Comparison of ENCODE assay signal across 2 cellular contexts in genomic region chr17:67311551-67311950, GRCh38.
TF ChIP-seq lines count a peak whose summit lies in the region.

No MANE protein-coding gene starts in this region.

TF ChIP-seq in K562, 482 proteins besides CTCF, POLR2A, EP300 and RAD21:
- TF ChIP-seq HNRNPL (IDR thresholded peaks at IDR 0.05; ENCODE audit: low read depth, low read length), result no peak
- TF ChIP-seq GTF2F1 (IDR thresholded peaks at IDR 0.05; ENCODE audit: low read depth, low read length), result no peak

TF ChIP-seq in HepG2, 621 proteins besides CTCF, POLR2A, EP300 and RAD21:
- TF ChIP-seq TIGD3 (CRISPR knock-in tag; IDR thresholded peaks at IDR 0.05; ENCODE audit: borderline replicate concordance), result no peak
- TF ChIP-seq RBM22 (optimal IDR thresholded peaks at IDR 0.05; ENCODE audit: low read length), result no peak
- no peak for TF ChIP-seq ZNF670 (CRISPR knock-in tag; IDR thresholded peaks at IDR 0.05; ENCODE audit: borderline replicate concordance)
- TF ChIP-seq ARID2 (CRISPR knock-in tag; IDR thresholded peaks at IDR 0.05; ENCODE audit: borderline replicate concordance), result no peak
- TF ChIP-seq FOSL2 (CRISPR knock-in tag; IDR thresholded peaks at IDR 0.05), result no peak
- no peak for TF ChIP-seq RERE (CRISPR knock-in tag; IDR thresholded peaks at IDR 0.05; ENCODE audit: low read depth)
- TF ChIP-seq CSRNP2 (CRISPR knock-in tag; conservative IDR thresholded peaks at IDR 0.05; ENCODE audit: low read depth), result no peak
- TF ChIP-seq PITX1 (CRISPR knock-in tag; IDR thresholded peaks at IDR 0.05), result no peak
